1 cellular context compared by ENCODE assay signal in the genomic region with DNA sequence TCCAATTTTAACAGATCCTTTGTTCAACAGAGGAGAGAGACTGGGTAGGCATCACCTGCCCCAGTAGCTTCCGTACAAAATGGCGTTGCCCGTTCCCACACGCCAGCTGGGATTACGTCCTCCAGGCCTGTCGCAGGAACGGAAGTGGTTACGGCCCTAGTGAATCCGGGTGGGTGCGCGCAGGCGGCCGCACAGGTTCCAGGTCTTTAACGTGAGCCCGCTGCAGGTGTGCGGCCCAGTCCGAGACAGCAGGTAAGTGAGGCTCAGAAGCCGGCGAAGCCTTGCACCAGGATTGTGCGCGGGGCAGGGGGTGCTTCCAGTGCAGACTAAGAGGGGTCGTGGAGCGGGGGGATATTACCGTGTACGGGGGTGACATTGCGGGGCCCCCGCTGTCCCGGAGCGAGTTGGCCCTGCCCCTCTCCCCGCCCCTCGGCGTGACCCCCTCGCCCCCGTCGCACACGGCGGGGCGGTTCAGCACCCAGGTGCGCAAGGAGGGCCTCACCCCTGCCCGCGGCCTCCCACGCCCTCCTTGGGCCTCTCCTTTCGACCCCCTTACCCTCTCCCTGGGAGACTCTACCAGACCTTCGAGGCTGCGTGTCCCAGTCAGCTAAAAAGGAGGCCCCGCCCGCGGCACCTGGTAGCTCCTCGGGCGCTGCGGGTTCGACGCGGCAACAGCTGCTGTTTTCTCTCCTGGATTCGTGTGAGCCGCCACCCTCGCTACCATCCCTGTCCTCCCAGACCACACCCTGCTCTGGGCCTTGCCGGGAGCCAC.
TF ChIP-seq lines count a peak whose summit lies in the region.

A gene with protein sequence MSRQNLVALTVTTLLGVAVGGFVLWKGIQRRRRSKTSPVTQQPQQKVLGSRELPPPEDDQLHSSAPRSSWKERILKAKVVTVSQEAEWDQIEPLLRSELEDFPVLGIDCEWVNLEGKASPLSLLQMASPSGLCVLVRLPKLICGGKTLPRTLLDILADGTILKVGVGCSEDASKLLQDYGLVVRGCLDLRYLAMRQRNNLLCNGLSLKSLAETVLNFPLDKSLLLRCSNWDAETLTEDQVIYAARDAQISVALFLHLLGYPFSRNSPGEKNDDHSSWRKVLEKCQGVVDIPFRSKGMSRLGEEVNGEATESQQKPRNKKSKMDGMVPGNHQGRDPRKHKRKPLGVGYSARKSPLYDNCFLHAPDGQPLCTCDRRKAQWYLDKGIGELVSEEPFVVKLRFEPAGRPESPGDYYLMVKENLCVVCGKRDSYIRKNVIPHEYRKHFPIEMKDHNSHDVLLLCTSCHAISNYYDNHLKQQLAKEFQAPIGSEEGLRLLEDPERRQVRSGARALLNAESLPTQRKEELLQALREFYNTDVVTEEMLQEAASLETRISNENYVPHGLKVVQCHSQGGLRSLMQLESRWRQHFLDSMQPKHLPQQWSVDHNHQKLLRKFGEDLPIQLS (plus strand): TSS at position 159 of the 772 bp plus-strand sequence. CDS start 17,973 bp downstream, outside the sequence.

TF ChIP-seq in HepG2, 621 proteins besides CTCF, POLR2A, EP300 and RAD21 (continued from another document and continues in another):
- TF ChIP-seq, protein P1, sequence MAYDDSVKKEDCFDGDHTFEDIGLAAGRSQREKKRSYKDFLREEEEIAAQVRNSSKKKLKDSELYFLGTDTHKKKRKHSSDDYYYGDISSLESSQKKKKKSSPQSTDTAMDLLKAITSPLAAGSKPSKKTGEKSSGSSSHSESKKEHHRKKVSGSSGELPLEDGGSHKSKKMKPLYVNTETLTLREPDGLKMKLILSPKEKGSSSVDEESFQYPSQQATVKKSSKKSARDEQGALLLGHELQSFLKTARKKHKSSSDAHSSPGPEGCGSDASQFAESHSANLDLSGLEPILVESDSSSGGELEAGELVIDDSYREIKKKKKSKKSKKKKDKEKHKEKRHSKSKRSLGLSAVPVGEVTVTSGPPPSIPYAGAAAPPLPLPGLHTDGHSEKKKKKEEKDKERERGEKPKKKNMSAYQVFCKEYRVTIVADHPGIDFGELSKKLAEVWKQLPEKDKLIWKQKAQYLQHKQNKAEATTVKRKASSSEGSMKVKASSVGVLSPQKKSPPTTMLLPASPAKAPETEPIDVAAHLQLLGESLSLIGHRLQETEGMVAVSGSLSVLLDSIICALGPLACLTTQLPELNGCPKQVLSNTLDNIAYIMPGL (CRISPR knock-in tag; IDR thresholded peaks at IDR 0.05; ENCODE audit: borderline replicate concordance in 1 of 2, low read depth in 1 of 2) = peak; percentile 91 to 97
- TF ChIP-seq ZNF441 (CRISPR knock-in tag; IDR thresholded peaks at IDR 0.05; ENCODE audit: borderline replicate concordance) = no peak
- no peak; the same call in 1 of the 2 replicates for TF ChIP-seq ZNF264 (CRISPR knock-in tag; IDR thresholded peaks at IDR 0.05)
- TF ChIP-seq ZNF331 (CRISPR knock-in tag; IDR thresholded peaks at IDR 0.05) = peak; percentile 65
- TF ChIP-seq YEATS2 (CRISPR knock-in tag; IDR thresholded peaks at IDR 0.05; ENCODE audit: borderline replicate concordance) = peak; percentile 80
- TF ChIP-seq JUNB (CRISPR knock-in tag; IDR thresholded peaks at IDR 0.05; ENCODE audit: borderline replicate concordance) = no peak
- no peak for TF ChIP-seq ZNF383 (CRISPR knock-in tag; IDR thresholded peaks at IDR 0.05; ENCODE audit: borderline replicate concordance)
- no peak for TF ChIP-seq ZSCAN30 (CRISPR knock-in tag; IDR thresholded peaks at IDR 0.05)
- TF ChIP-seq ZNF772 (CRISPR knock-in tag; IDR thresholded peaks at IDR 0.05) = peak; percentile 57; the same call in 1 of the 2 replicates
- TF ChIP-seq ZNF510 (CRISPR knock-in tag; IDR thresholded peaks at IDR 0.05; ENCODE audit: low read depth) = 0 out of 2 replicates have a peak, but pooled peaks have one; percentile 78
- no peak for TF ChIP-seq ZNF10 (CRISPR knock-in tag; IDR thresholded peaks at IDR 0.05; ENCODE audit: borderline replicate concordance, low read depth)
- TF ChIP-seq ETV6 (CRISPR knock-in tag; conservative IDR thresholded peaks at IDR 0.05) = no peak; the same call in 1 of the 2 replicates
- TF ChIP-seq RXRB (CRISPR knock-in tag; IDR thresholded peaks at IDR 0.05; ENCODE audit: borderline replicate concordance) = no peak
- no peak for TF ChIP-seq ZNF343 (CRISPR knock-in tag; IDR thresholded peaks at IDR 0.05)
- TF ChIP-seq NFIC (IDR thresholded peaks at IDR 0.05; ENCODE audit: low read length) = no peak
- no peak for TF ChIP-seq ZNF562 (CRISPR knock-in tag; IDR thresholded peaks at IDR 0.05; ENCODE audit: borderline replicate concordance)
- TF ChIP-seq HDAC1 (CRISPR knock-in tag; IDR thresholded peaks at IDR 0.05) = peak; percentile 92
- TF ChIP-seq SMARCC2 (IDR thresholded peaks at IDR 0.05) = no peak
- TF ChIP-seq, protein P2, sequence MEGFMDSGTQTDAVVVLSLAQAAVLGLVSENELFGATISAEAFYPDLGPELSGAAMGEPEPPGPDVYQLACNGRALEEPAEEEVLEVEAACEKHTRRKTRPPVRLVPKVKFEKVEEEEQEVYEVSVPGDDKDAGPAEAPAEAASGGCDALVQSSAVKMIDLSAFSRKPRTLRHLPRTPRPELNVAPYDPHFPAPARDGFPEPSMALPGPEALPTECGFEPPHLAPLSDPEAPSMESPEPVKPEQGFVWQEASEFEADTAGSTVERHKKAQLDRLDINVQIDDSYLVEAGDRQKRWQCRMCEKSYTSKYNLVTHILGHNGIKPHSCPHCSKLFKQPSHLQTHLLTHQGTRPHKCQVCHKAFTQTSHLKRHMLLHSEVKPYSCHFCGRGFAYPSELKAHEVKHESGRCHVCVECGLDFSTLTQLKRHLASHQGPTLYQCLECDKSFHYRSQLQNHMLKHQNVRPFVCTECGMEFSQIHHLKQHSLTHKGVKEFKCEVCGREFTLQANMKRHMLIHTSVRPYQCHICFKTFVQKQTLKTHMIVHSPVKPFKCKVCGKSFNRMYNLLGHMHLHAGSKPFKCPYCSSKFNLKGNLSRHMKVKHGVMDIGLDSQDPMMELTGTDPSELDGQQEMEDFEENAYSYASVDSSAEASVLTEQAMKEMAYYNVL (CRISPR knock-in tag; IDR thresholded peaks at IDR 0.05; ENCODE audit: borderline replicate concordance) = peak; percentile 36; the same call in 1 of the 2 replicates
- TF ChIP-seq HNRNPH1 (optimal IDR thresholded peaks at IDR 0.05; ENCODE audit: low read depth, low read length) = no peak
- TF ChIP-seq, protein P3, sequence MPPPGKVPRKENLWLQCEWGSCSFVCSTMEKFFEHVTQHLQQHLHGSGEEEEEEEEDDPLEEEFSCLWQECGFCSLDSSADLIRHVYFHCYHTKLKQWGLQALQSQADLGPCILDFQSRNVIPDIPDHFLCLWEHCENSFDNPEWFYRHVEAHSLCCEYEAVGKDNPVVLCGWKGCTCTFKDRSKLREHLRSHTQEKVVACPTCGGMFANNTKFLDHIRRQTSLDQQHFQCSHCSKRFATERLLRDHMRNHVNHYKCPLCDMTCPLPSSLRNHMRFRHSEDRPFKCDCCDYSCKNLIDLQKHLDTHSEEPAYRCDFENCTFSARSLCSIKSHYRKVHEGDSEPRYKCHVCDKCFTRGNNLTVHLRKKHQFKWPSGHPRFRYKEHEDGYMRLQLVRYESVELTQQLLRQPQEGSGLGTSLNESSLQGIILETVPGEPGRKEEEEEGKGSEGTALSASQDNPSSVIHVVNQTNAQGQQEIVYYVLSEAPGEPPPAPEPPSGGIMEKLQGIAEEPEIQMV (CRISPR knock-in tag; IDR thresholded peaks at IDR 0.05; ENCODE audit: low read depth) = peak; percentile 91
- TF ChIP-seq, protein P4, sequence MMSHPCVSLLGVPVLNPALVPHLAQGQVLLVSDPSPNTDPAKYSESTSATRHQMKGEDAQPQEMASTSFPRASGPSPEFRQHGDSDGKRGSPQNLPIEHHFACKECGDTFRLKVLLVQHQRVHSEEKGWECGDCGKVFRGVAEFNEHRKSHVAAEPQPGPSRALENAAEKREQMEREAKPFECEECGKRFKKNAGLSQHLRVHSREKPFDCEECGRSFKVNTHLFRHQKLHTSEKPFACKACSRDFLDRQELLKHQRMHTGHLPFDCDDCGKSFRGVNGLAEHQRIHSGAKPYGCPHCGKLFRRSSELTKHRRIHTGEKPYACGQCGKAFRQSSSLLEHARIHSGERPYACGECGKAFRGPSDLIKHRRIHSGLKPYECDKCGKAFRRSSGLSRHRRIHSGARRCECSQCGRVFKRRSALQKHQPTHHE (CRISPR knock-in tag; IDR thresholded peaks at IDR 0.05; ENCODE audit: borderline replicate concordance) = no peak; the same call in 1 of the 2 replicates
- TF ChIP-seq EHMT2 (IDR thresholded peaks at IDR 0.05; ENCODE audit: borderline replicate concordance, low read depth, low read length) = peak; percentile 66; the same call in 1 of the 2 replicates
- peak; percentile 63 for TF ChIP-seq CREB1 (IDR thresholded peaks at IDR 0.05)
- peak; percentile 86 for TF ChIP-seq CREB1 (CRISPR knock-in tag; IDR thresholded peaks at IDR 0.05)
- TF ChIP-seq, protein P5, sequence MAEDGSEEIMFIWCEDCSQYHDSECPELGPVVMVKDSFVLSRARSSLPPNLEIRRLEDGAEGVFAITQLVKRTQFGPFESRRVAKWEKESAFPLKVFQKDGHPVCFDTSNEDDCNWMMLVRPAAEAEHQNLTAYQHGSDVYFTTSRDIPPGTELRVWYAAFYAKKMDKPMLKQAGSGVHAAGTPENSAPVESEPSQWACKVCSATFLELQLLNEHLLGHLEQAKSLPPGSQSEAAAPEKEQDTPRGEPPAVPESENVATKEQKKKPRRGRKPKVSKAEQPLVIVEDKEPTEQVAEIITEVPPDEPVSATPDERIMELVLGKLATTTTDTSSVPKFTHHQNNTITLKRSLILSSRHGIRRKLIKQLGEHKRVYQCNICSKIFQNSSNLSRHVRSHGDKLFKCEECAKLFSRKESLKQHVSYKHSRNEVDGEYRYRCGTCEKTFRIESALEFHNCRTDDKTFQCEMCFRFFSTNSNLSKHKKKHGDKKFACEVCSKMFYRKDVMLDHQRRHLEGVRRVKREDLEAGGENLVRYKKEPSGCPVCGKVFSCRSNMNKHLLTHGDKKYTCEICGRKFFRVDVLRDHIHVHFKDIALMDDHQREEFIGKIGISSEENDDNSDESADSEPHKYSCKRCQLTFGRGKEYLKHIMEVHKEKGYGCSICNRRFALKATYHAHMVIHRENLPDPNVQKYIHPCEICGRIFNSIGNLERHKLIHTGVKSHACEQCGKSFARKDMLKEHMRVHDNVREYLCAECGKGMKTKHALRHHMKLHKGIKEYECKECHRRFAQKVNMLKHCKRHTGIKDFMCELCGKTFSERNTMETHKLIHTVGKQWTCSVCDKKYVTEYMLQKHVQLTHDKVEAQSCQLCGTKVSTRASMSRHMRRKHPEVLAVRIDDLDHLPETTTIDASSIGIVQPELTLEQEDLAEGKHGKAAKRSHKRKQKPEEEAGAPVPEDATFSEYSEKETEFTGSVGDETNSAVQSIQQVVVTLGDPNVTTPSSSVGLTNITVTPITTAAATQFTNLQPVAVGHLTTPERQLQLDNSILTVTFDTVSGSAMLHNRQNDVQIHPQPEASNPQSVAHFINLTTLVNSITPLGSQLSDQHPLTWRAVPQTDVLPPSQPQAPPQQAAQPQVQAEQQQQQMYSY (CRISPR knock-in tag; IDR thresholded peaks at IDR 0.05) = no peak
- TF ChIP-seq MAZ (IDR thresholded peaks at IDR 0.05; ENCODE audit: borderline replicate concordance, low read depth, low read length) = peak; percentile 50; the same call in 1 of the 2 replicates
- TF ChIP-seq MAZ (CRISPR knock-in tag; IDR thresholded peaks at IDR 0.05; ENCODE audit: low read depth) = peak; percentile 87
- no peak for TF ChIP-seq HNRNPL (IDR thresholded peaks at IDR 0.05; ENCODE audit: low read depth, low read length)
- 0 out of 2 replicates have a peak, but pooled peaks have one; percentile 16 for TF ChIP-seq ZFAT (CRISPR knock-in tag; conservative IDR thresholded peaks at IDR 0.05)
- TF ChIP-seq, protein P6, sequence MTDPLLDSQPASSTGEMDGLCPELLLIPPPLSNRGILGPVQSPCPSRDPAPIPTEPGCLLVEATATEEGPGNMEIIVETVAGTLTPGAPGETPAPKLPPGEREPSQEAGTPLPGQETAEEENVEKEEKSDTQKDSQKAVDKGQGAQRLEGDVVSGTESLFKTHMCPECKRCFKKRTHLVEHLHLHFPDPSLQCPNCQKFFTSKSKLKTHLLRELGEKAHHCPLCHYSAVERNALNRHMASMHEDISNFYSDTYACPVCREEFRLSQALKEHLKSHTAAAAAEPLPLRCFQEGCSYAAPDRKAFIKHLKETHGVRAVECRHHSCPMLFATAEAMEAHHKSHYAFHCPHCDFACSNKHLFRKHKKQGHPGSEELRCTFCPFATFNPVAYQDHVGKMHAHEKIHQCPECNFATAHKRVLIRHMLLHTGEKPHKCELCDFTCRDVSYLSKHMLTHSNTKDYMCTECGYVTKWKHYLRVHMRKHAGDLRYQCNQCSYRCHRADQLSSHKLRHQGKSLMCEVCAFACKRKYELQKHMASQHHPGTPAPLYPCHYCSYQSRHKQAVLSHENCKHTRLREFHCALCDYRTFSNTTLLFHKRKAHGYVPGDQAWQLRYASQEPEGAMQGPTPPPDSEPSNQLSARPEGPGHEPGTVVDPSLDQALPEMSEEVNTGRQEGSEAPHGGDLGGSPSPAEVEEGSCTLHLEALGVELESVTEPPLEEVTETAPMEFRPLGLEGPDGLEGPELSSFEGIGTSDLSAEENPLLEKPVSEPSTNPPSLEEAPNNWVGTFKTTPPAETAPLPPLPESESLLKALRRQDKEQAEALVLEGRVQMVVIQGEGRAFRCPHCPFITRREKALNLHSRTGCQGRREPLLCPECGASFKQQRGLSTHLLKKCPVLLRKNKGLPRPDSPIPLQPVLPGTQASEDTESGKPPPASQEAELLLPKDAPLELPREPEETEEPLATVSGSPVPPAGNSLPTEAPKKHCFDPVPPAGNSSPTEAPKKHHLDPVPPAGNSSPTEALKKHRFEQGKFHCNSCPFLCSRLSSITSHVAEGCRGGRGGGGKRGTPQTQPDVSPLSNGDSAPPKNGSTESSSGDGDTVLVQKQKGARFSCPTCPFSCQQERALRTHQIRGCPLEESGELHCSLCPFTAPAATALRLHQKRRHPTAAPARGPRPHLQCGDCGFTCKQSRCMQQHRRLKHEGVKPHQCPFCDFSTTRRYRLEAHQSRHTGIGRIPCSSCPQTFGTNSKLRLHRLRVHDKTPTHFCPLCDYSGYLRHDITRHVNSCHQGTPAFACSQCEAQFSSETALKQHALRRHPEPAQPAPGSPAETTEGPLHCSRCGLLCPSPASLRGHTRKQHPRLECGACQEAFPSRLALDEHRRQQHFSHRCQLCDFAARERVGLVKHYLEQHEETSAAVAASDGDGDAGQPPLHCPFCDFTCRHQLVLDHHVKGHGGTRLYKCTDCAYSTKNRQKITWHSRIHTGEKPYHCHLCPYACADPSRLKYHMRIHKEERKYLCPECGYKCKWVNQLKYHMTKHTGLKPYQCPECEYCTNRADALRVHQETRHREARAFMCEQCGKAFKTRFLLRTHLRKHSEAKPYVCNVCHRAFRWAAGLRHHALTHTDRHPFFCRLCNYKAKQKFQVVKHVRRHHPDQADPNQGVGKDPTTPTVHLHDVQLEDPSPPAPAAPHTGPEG (CRISPR knock-in tag; IDR thresholded peaks at IDR 0.05) = peak; percentile 37; the same call in 1 of the 2 replicates
- no peak for TF ChIP-seq ZNF253 (CRISPR knock-in tag; IDR thresholded peaks at IDR 0.05; ENCODE audit: borderline replicate concordance)
- TF ChIP-seq ZNF550 (CRISPR knock-in tag; IDR thresholded peaks at IDR 0.05; ENCODE audit: borderline replicate concordance) = no peak
- TF ChIP-seq NPAS2 (CRISPR knock-in tag; IDR thresholded peaks at IDR 0.05; ENCODE audit: borderline replicate concordance) = no peak
- peak; percentile 64 for TF ChIP-seq RBM39 (IDR thresholded peaks at IDR 0.05; ENCODE audit: low read depth, low read length, poor library complexity, severe bottlenecking)
